25 cellular contexts compared by ENCODE assay signal in the genomic region with DNA sequence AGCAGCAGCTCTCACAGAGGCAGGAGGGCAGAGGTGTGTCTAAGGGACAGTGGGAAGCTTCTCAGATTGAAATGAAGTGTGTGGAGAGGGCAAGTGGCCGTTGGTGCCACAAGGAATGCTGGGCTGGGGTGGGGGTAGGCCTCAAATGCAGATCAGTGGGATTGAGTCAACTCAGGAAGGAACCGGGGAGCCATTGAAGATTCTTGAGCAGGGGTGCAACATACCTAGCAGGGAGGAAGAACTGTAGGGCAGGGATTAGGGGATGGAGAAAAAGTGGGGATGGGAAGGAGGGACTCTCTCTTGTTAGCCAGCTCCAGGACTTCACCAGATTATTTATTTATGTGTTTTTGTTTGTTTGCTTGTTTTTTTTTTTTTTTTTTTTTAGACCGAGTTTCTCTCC. TPM values are rescaled to one million over a fixed set of nuclear protein-coding genes. Genes with fewer than 3 reads are reported as not detected.
A peak's percentile ranks its signal among the peaks of the same experiment; 100 is the strongest.
DNase-seq lines count a peak whose midpoint lies in the region; ATAC-seq and TF ChIP-seq lines count a peak whose summit lies in the region.
"Had no signal": no experiment of that assay in that cellular context is flagged by ENCODE, and none has a peak within 500 bp of the region (broad histone marks: within the 10 kb centered on the region; RNA-seq: fewer than 3 reads in every experiment).

No MANE protein-coding gene starts in this region.

- no peak for DNase-seq in activated naive CD4-positive, alpha-beta T cell treated with anti-CD3 and anti-CD28 coated beads, Interleukin-2, amount 10 ng/mL, durations not matched to agents 7 days and 5 days
- no peak for DNase-seq in activated naive CD4-positive, alpha-beta T cell (lab: John Stamatoyannopoulos, UW)
- DNase-seq in activated naive CD8-positive, alpha-beta T cell treated with anti-CD3 and anti-CD28 coated beads, Interleukin-2, amount 50 U/mL, for 24 hours = no peak
- no peak for DNase-seq in neural progenitor cell (ENCODE audit: low spot score)
- no peak for DNase-seq in CD8-positive, alpha-beta memory T cell
- DNase-seq in stimulated activated CD4-positive, alpha-beta T cell treated with anti-CD3 and anti-CD28 coated beads, Interleukin-4, amount 100 ng/mL, for 1 hour = no peak
- no peak for DNase-seq in effector memory CD8-positive, alpha-beta T cell
- DNase-seq: activated B cell treated with CpG ODN at 0.5 μM for 24 hours; activated CD4-positive, alpha-beta T cell treated with anti-CD3 and anti-CD28 coated beads, Interleukin-2, amount 50 U/mL, for 48 hours; adrenal gland; body of pancreas; cerebellar nuclear complex; GDM1; immature natural killer cell; left colon; NCI-H1092 treated with DMSO at 0.1 percent for 48 hours; NCI-H187; NCI-H2171 treated with DMSO at 0.1 percent for 48 hours; NCI-H524 treated with DMSO at 0.1 percent for 48 hours; nucleus accumbens; PC-9; Right ventricle myocardium superior; stimulated activated naive CD8-positive, alpha-beta T cell treated with anti-CD3 and anti-CD28 coated beads, Interleukin-15, amount 100 ng/mL, for 72 hours had no signal

- H3K36me3 Mint-ChIP-seq in activated naive CD4-positive, alpha-beta T cell treated with anti-CD3 and anti-CD28 coated beads, Interleukin-2, amount 10 ng/mL, durations not matched to agents 7 days and 5 days = no peaks in the 10 kb centered on the region
- H3K36me3 Mint-ChIP-seq in activated naive CD8-positive, alpha-beta T cell treated with anti-CD3 and anti-CD28 coated beads, Interleukin-2, amount 50 U/mL, for 24 hours (ENCODE audit: low read depth) = peaks cover 1% of the 10 kb centered on the region
- no peaks in the 10 kb centered on the region for H3K36me3 Mint-ChIP-seq in neural progenitor cell
- H3K36me3 Mint-ChIP-seq in CD8-positive, alpha-beta memory T cell = no peaks in the 10 kb centered on the region
- H3K36me3 Mint-ChIP-seq in effector memory CD8-positive, alpha-beta T cell (ENCODE audit: insufficient read depth) = peaks cover 10% of the 10 kb centered on the region
- H3K36me3 Mint-ChIP-seq: immature natural killer cell, memory B cell had no signal

- H3K9me3 Mint-ChIP-seq in activated naive CD4-positive, alpha-beta T cell treated with anti-CD3 and anti-CD28 coated beads, Interleukin-2, amount 10 ng/mL, durations not matched to agents 7 days and 5 days = peaks cover 4% of the 10 kb centered on the region
- no peaks in the 10 kb centered on the region for H3K9me3 Mint-ChIP-seq in activated naive CD8-positive, alpha-beta T cell treated with anti-CD3 and anti-CD28 coated beads, Interleukin-2, amount 50 U/mL, for 24 hours
- peaks cover 6% of the 10 kb centered on the region for H3K9me3 Mint-ChIP-seq in neural progenitor cell
- H3K9me3 Mint-ChIP-seq in CD8-positive, alpha-beta memory T cell = no peaks in the 10 kb centered on the region
- H3K9me3 Mint-ChIP-seq in effector memory CD8-positive, alpha-beta T cell = no peaks in the 10 kb centered on the region
- H3K9me3 Mint-ChIP-seq: activated B cell treated with CpG ODN at 0.5 μM for 24 hours; immature natural killer cell; memory B cell; stimulated activated naive CD8-positive, alpha-beta T cell treated with anti-CD3 and anti-CD28 coated beads, Interleukin-15, amount 100 ng/mL, for 72 hours had no signal

- H3K4me1 Mint-ChIP-seq in activated naive CD4-positive, alpha-beta T cell treated with anti-CD3 and anti-CD28 coated beads, Interleukin-2, amount 10 ng/mL, durations not matched to agents 7 days and 5 days = peaks cover 60% of the 10 kb centered on the region
- peaks cover 62% of the 10 kb centered on the region for H3K4me1 Mint-ChIP-seq in activated naive CD8-positive, alpha-beta T cell treated with anti-CD3 and anti-CD28 coated beads, Interleukin-2, amount 50 U/mL, for 24 hours
- peaks cover 57% of the 10 kb centered on the region for H3K4me1 Mint-ChIP-seq in neural progenitor cell
- peaks cover 25 to 34% (median 29%) of the 10 kb centered on the region in 3 donors for H3K4me1 Mint-ChIP-seq in CD8-positive, alpha-beta memory T cell
- H3K4me1 Mint-ChIP-seq in effector memory CD8-positive, alpha-beta T cell (ENCODE audit: low read depth in 2 of 2) = peaks cover 27% of the 10 kb centered on the region in 2 donors

- H3K4me2 ChIP-seq in neural progenitor cell = peak overlapping the region; percentile 78
- H3K4me2 ChIP-seq: PC-9 had no signal

- H3K4me3 ChIP-seq in HEK293 (ENCODE audit: low read depth, low read length) = no peak overlapping the region
- no peak overlapping the region for H3K4me3 ChIP-seq in neural progenitor cell
- no peak overlapping the region for H3K4me3 ChIP-seq in CD8-positive, alpha-beta memory T cell (ENCODE audit: low read length)
- H3K4me3 ChIP-seq: adrenal gland, body of pancreas, PC-9 had no signal

- TF ChIP-seq CTCF in HEK293 (tag by site-specific recombination; IDR thresholded peaks at IDR 0.05) = no peak
- TF ChIP-seq CTCF in neural progenitor cell (IDR thresholded peaks at IDR 0.05) = no peak

- no peak overlapping the region for H2AFZ ChIP-seq in neural progenitor cell (replicated peaks)
- H2AFZ ChIP-seq: PC-9 had no signal

- peaks cover 39% of the 10 kb centered on the region for H3F3A ChIP-seq in neural progenitor cell (ENCODE audit: low read depth)

- peaks cover 25% of the 10 kb centered on the region for H3K27me3 Mint-ChIP-seq in activated naive CD4-positive, alpha-beta T cell treated with anti-CD3 and anti-CD28 coated beads, Interleukin-2, amount 10 ng/mL, durations not matched to agents 7 days and 5 days
- no peaks in the 10 kb centered on the region for H3K27me3 Mint-ChIP-seq in activated naive CD8-positive, alpha-beta T cell treated with anti-CD3 and anti-CD28 coated beads, Interleukin-2, amount 50 U/mL, for 24 hours
- H3K27me3 Mint-ChIP-seq in neural progenitor cell (ENCODE audit: insufficient read depth, low read depth) = peaks cover 7% of the 10 kb centered on the region
- H3K27me3 Mint-ChIP-seq in CD8-positive, alpha-beta memory T cell = peaks cover 26 to 52% of the 10 kb centered on the region in 2 donors
- peaks cover 35 to 57% of the 10 kb centered on the region in 2 donors for H3K27me3 Mint-ChIP-seq in effector memory CD8-positive, alpha-beta T cell
- H3K27me3 Mint-ChIP-seq: stimulated activated naive CD8-positive, alpha-beta T cell treated with anti-CD3 and anti-CD28 coated beads, Interleukin-15, amount 100 ng/mL, for 72 hours had no signal

- no peak for ATAC-seq in activated naive CD8-positive, alpha-beta T cell treated with anti-CD3 and anti-CD28 coated beads, Interleukin-2, amount 50 U/mL, for 24 hours
- ATAC-seq in effector memory CD8-positive, alpha-beta T cell (replicated peaks) = no peak
- ATAC-seq: body of pancreas; left colon; stimulated activated naive CD8-positive, alpha-beta T cell treated with anti-CD3 and anti-CD28 coated beads, Interleukin-15, amount 100 ng/mL, for 72 hours had no signal

- no peak overlapping the region for H3K9ac ChIP-seq in neural progenitor cell

- H3K27me3 ChIP-seq in neural progenitor cell = peaks cover 40% of the 10 kb centered on the region
- H3K27me3 ChIP-seq in CD8-positive, alpha-beta memory T cell (ENCODE audit: insufficient read depth, low read length, poor library complexity, severe bottlenecking) = peaks cover 12% of the 10 kb centered on the region
- H3K27me3 ChIP-seq: adrenal gland, body of pancreas had no signal

- peaks cover 3% of the 10 kb centered on the region; the same call in 1 of the 2 replicates for H3K4me1 ChIP-seq in HEK293 (ENCODE audit: control insufficient read depth, insufficient read depth, low read length)
- H3K4me1 ChIP-seq in neural progenitor cell = peaks cover 39% of the 10 kb centered on the region
- H3K4me1 ChIP-seq in CD8-positive, alpha-beta memory T cell (ENCODE audit: insufficient read depth, low read length) = peaks cover 44% of the 10 kb centered on the region

- CTCF ChIA-PET in activated naive CD4-positive, alpha-beta T cell treated with anti-CD3 and anti-CD28 coated beads, Interleukin-2, amount 10 ng/mL, durations not matched to agents 7 days and 5 days (lab: Charles Lee) = interaction anchor here (1.5 to 6.8 kb wide), 4 partner anchors 31 to 131 kb away, joined by 3 to 81 read pairs (median 32); partner anchors contain the start of gene MTFP1
- CTCF ChIA-PET in HEK293 (lab: Yijun Ruan, JAX) = interaction anchor here (1.0 to 5.6 kb wide), 3 partner anchors 31 to 105 kb away, joined by 3 to 71 read pairs (median 28); partner anchors contain the start of gene MTFP1
- CTCF ChIA-PET in CD8-positive, alpha-beta memory T cell (lab: Charles Lee) = interaction anchor here (1.2 to 1.5 kb wide), 3 partner anchors 30 to 106 kb away, joined by 3 to 4 read pairs (median 3); no protein-coding TSS in a partner anchor

- peak overlapping the region; percentile 70 for H3K27ac Mint-ChIP-seq in activated naive CD4-positive, alpha-beta T cell treated with anti-CD3 and anti-CD28 coated beads, Interleukin-2, amount 10 ng/mL, durations not matched to agents 7 days and 5 days
- H3K27ac Mint-ChIP-seq in activated naive CD8-positive, alpha-beta T cell treated with anti-CD3 and anti-CD28 coated beads, Interleukin-2, amount 50 U/mL, for 24 hours = peak overlapping the region; percentile 69
- H3K27ac Mint-ChIP-seq in neural progenitor cell = peak overlapping the region; percentile 96
- H3K27ac Mint-ChIP-seq in CD8-positive, alpha-beta memory T cell = peak overlapping the region in 2 of 8 donors; percentile 23 to 78
- H3K27ac Mint-ChIP-seq in effector memory CD8-positive, alpha-beta T cell = no peak overlapping the region
- H3K27ac Mint-ChIP-seq: activated B cell treated with CpG ODN at 0.5 μM for 24 hours, immature natural killer cell, memory B cell had no signal

- POLR2A ChIA-PET in HEK293 (lab: Yijun Ruan, JAX) = no interaction called here
- POLR2A ChIA-PET in CD8-positive, alpha-beta memory T cell (lab: Charles Lee) = no interaction called here

- no peaks in the 10 kb centered on the region for H4K20me1 ChIP-seq in neural progenitor cell (ENCODE audit: low read depth)

- no peak overlapping the region for H3K27ac ChIP-seq in HEK293 (ENCODE audit: extremely low read depth, low read depth, low read length)
- no peak overlapping the region for H3K27ac ChIP-seq in neural progenitor cell
- no peak overlapping the region for H3K27ac ChIP-seq in CD8-positive, alpha-beta memory T cell (ENCODE audit: low read depth, low read length)
- H3K27ac ChIP-seq: adrenal gland, body of pancreas, PC-9 had no signal

- H3K9me3 ChIP-seq in HEK293 (ENCODE audit: control insufficient read depth, insufficient read depth, low read depth, low read length) (no peaks in the 10 kb centered on the region), neural progenitor cell (ENCODE audit: low read depth) (no peaks in the 10 kb centered on the region)
- no peaks in the 10 kb centered on the region for H3K9me3 ChIP-seq in CD8-positive, alpha-beta memory T cell (ENCODE audit: low read length)
- H3K9me3 ChIP-seq: adrenal gland, body of pancreas had no signal

- no peak overlapping the region for H3K4me3 Mint-ChIP-seq in activated naive CD4-positive, alpha-beta T cell treated with anti-CD3 and anti-CD28 coated beads, Interleukin-2, amount 10 ng/mL, durations not matched to agents 7 days and 5 days
- H3K4me3 Mint-ChIP-seq in activated naive CD8-positive, alpha-beta T cell treated with anti-CD3 and anti-CD28 coated beads, Interleukin-2, amount 50 U/mL, for 24 hours = no peak overlapping the region
- H3K4me3 Mint-ChIP-seq in neural progenitor cell = peak overlapping the region; percentile 61
- H3K4me3 Mint-ChIP-seq in CD8-positive, alpha-beta memory T cell = peak overlapping the region in 1 of 7 donors; percentile 21
- no peak overlapping the region for H3K4me3 Mint-ChIP-seq in effector memory CD8-positive, alpha-beta T cell
- H3K4me3 Mint-ChIP-seq: activated B cell treated with CpG ODN at 0.5 μM for 24 hours, immature natural killer cell, memory B cell had no signal

- H3K36me3 ChIP-seq in HEK293 (ENCODE audit: control insufficient read depth in 2 of 2, insufficient read depth in 1 of 2, low read length in 2 of 2) (no peaks in the 10 kb centered on the region), neural progenitor cell (no peaks in the 10 kb centered on the region)
- no peaks in the 10 kb centered on the region for H3K36me3 ChIP-seq in CD8-positive, alpha-beta memory T cell (ENCODE audit: insufficient read depth, low read length)
- H3K36me3 ChIP-seq: adrenal gland had no signal

- no peaks in the 10 kb centered on the region for H3K79me2 ChIP-seq in neural progenitor cell (ENCODE audit: low read depth)

RNA-seq across cellular contexts. Expression of gene SEC14L2, which starts 2.9 kb away (rescaled TPM):
- 4.9 and 5.7 TPM in 2 replicates for total RNA-seq in neural progenitor cell (ENCODE audit: low replicate concordance)
- 1 to 10 TPM; 4.4 to 4.9 TPM for total RNA-seq in CD8-positive, alpha-beta memory T cell
- polyA plus RNA-seq in CD8-positive, alpha-beta memory T cell = 4.6 TPM

RNA-seq across cellular contexts. Expression of gene RNF215, which starts 6.7 kb away (rescaled TPM):
- total RNA-seq in neural progenitor cell (ENCODE audit: low replicate concordance) = 11.9 and 38.5 TPM in 2 replicates
- total RNA-seq in CD8-positive, alpha-beta memory T cell = 1 to 10 TPM; 6.3 to 7.9 TPM
- polyA plus RNA-seq in CD8-positive, alpha-beta memory T cell = 0.22 TPM

RNA-seq across cellular contexts. Expression of gene MTFP1, which starts 31.7 kb away (rescaled TPM):
- 29.9 and 67.9 TPM in 2 replicates for total RNA-seq in neural progenitor cell (ENCODE audit: low replicate concordance)
- 100 to 1,000 TPM; 104 to 110 TPM for total RNA-seq in CD8-positive, alpha-beta memory T cell
- 43.1 TPM for polyA plus RNA-seq in CD8-positive, alpha-beta memory T cell

RNA-seq across cellular contexts. Expression of gene CCDC157, which starts 37.1 kb away (rescaled TPM):
- total RNA-seq in neural progenitor cell (ENCODE audit: low replicate concordance) = 3.7 and 11.1 TPM in 2 replicates
- 1 to 10 TPM; 2.7 to 2.9 TPM for total RNA-seq in CD8-positive, alpha-beta memory T cell
- polyA plus RNA-seq in CD8-positive, alpha-beta memory T cell = 1.4 TPM

RNA-seq across cellular contexts. Expression of gene SF3A1, which starts 37.2 kb away (rescaled TPM):
- 29.2 and 48.4 TPM in 2 replicates for total RNA-seq in neural progenitor cell (ENCODE audit: low replicate concordance)
- 100 to 1,000 TPM; 235 to 241 TPM for total RNA-seq in CD8-positive, alpha-beta memory T cell
- 139 TPM for polyA plus RNA-seq in CD8-positive, alpha-beta memory T cell

Comparison
In these comparisons a context has a peak if more than half of its experiments do, and no peak if none do; other contexts are left out.
1. H3K27ac Mint-ChIP-seq: peak in activated naive CD4-positive, alpha-beta T cell treated with anti-CD3 and anti-CD28 coated beads, Interleukin-2, amount 10 ng/mL, durations not matched to agents 7 days and 5 days (single experiment), activated naive CD8-positive, alpha-beta T cell treated with anti-CD3 and anti-CD28 coated beads, Interleukin-2, amount 50 U/mL, for 24 hours (single experiment) and neural progenitor cell (single experiment); none in effector memory CD8-positive, alpha-beta T cell (0 of 2).